Comparison of ENCODE assay signal across 2 cellular contexts in the genomic region with DNA sequence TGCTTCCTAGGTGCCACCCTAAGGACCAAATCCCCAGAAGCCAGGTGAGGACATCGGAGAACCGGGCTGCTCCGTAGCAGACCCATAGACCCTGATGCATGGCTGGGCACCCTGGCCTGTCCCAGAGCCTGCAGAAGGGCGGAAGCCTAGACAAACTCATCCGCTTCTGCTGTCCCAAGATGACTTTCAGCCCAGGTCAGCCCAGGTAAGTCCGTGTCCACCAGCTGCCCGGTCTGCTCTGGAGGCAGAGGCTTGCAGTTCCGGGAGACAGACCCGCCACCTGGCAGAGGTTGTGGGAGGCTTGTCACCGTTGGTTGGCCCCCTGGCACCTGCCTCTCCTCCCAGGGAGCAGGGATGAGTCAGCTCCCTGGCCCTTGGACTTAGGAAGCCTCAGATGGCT.
TF ChIP-seq lines count a peak whose summit lies in the region.

No MANE protein-coding gene starts in this region.

TF ChIP-seq in IMR-90, 13 proteins besides CTCF, POLR2A, EP300 and RAD21 (continued from another document):
- TF ChIP-seq, protein P1, sequence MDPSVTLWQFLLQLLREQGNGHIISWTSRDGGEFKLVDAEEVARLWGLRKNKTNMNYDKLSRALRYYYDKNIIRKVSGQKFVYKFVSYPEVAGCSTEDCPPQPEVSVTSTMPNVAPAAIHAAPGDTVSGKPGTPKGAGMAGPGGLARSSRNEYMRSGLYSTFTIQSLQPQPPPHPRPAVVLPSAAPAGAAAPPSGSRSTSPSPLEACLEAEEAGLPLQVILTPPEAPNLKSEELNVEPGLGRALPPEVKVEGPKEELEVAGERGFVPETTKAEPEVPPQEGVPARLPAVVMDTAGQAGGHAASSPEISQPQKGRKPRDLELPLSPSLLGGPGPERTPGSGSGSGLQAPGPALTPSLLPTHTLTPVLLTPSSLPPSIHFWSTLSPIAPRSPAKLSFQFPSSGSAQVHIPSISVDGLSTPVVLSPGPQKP (IDR thresholded peaks at IDR 0.05; ENCODE audit: borderline replicate concordance, low read depth, low read length), result no peak
- no peak for TF ChIP-seq RFX5 (IDR thresholded peaks at IDR 0.05; ENCODE audit: low read depth, low read length)
- TF ChIP-seq CEBPB (IDR thresholded peaks at IDR 0.05; ENCODE audit: low read depth, low read length), result no peak
- no peak for TF ChIP-seq MAZ (IDR thresholded peaks at IDR 0.05; ENCODE audit: borderline replicate concordance, low read depth, low read length)
- no peak for TF ChIP-seq CHD1 (IDR thresholded peaks at IDR 0.05; ENCODE audit: low read depth, low read length)

TF ChIP-seq in WTC11, 78 proteins besides CTCF, POLR2A, EP300 and RAD21 (continued from another document):
- TF ChIP-seq, protein P2, sequence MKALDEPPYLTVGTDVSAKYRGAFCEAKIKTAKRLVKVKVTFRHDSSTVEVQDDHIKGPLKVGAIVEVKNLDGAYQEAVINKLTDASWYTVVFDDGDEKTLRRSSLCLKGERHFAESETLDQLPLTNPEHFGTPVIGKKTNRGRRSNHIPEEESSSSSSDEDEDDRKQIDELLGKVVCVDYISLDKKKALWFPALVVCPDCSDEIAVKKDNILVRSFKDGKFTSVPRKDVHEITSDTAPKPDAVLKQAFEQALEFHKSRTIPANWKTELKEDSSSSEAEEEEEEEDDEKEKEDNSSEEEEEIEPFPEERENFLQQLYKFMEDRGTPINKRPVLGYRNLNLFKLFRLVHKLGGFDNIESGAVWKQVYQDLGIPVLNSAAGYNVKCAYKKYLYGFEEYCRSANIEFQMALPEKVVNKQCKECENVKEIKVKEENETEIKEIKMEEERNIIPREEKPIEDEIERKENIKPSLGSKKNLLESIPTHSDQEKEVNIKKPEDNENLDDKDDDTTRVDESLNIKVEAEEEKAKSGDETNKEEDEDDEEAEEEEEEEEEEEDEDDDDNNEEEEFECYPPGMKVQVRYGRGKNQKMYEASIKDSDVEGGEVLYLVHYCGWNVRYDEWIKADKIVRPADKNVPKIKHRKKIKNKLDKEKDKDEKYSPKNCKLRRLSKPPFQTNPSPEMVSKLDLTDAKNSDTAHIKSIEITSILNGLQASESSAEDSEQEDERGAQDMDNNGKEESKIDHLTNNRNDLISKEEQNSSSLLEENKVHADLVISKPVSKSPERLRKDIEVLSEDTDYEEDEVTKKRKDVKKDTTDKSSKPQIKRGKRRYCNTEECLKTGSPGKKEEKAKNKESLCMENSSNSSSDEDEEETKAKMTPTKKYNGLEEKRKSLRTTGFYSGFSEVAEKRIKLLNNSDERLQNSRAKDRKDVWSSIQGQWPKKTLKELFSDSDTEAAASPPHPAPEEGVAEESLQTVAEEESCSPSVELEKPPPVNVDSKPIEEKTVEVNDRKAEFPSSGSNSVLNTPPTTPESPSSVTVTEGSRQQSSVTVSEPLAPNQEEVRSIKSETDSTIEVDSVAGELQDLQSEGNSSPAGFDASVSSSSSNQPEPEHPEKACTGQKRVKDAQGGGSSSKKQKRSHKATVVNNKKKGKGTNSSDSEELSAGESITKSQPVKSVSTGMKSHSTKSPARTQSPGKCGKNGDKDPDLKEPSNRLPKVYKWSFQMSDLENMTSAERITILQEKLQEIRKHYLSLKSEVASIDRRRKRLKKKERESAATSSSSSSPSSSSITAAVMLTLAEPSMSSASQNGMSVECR (CRISPR knock-in tag; IDR thresholded peaks at IDR 0.05; ENCODE audit: borderline replicate concordance), result no peak
